Comparison of ENCODE assay signal across 17 cellular contexts in the genomic region with DNA sequence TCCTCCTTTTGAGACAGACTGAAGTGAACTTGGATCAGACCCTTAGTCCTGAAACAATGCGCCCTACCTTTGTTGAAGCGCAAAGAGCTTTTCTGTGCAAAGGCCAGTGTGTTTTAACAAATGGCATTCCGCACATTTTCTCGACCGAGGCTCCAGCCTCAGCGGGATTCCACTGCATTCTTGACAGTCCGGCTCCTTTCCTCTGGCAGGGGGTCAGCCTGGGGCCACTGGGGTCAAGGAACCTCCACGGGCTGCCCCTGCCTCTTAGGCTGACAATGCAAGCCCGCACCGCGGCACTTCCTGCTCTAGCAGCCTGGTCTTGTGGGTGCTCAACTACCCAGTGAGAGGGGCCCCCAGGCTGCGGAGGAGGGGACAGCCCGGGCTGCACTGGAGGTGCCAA. TPM values are rescaled to one million over a fixed set of nuclear protein-coding genes. Genes with fewer than 3 reads are reported as not detected.
DNase-seq lines count a peak whose midpoint lies in the region; ATAC-seq and TF ChIP-seq lines count a peak whose summit lies in the region.
"Had no signal": no experiment of that assay in that cellular context is flagged by ENCODE, and none has a peak within 500 bp of the region (broad histone marks: within the 10 kb centered on the region; RNA-seq: fewer than 3 reads in every experiment).

No MANE protein-coding gene starts in this region.

- no peaks in the 10 kb centered on the region for H3K36me3 ChIP-seq in HUES48 (ENCODE audit: control insufficient read depth, insufficient read depth, low read length)
- H3K36me3 ChIP-seq: esophagus squamous epithelium, pancreas, WERI-Rb-1 had no signal

- H3K27me3 ChIP-seq in HUES48 (ENCODE audit: control insufficient read depth, insufficient read depth, low read length), result peaks cover 7% of the 10 kb centered on the region; the same call in 1 of the 2 replicates

- H3K4me3 Mint-ChIP-seq in chondrocyte (ENCODE audit: unreplicated experiment), result peak overlapping the region; percentile 47
- H3K4me3 Mint-ChIP-seq: activated naive CD8-positive, alpha-beta T cell treated with anti-CD3 and anti-CD28 coated beads, Interleukin-2, amount 10 ng/mL, durations not matched to agents 7 days and 5 days had no signal

- H3K9me3 ChIP-seq in HUES48 (ENCODE audit: control insufficient read depth, insufficient read depth, low read length), result no peaks in the 10 kb centered on the region
- H3K9me3 ChIP-seq: esophagus squamous epithelium, pancreas had no signal

- peak overlapping the region; percentile 38 for H3K27ac Mint-ChIP-seq in chondrocyte (ENCODE audit: unreplicated experiment)
- no peak overlapping the region for H3K27ac Mint-ChIP-seq in activated naive CD4-positive, alpha-beta T cell treated with anti-CD3 and anti-CD28 coated beads, Interleukin-2, amount 50 U/mL, for 72 hours
- H3K27ac Mint-ChIP-seq: activated naive CD8-positive, alpha-beta T cell treated with anti-CD3 and anti-CD28 coated beads, Interleukin-2, amount 10 ng/mL, durations not matched to agents 7 days and 5 days had no signal

- H3K9me3 Mint-ChIP-seq in chondrocyte (ENCODE audit: low read depth), result no peaks in the 10 kb centered on the region
- H3K9me3 Mint-ChIP-seq in activated naive CD4-positive, alpha-beta T cell treated with anti-CD3 and anti-CD28 coated beads, Interleukin-2, amount 50 U/mL, for 72 hours, result no peaks in the 10 kb centered on the region
- H3K9me3 Mint-ChIP-seq: activated naive CD8-positive, alpha-beta T cell treated with anti-CD3 and anti-CD28 coated beads, Interleukin-2, amount 10 ng/mL, durations not matched to agents 7 days and 5 days had no signal

- H3K4me3 ChIP-seq in HUES48 (ENCODE audit: low read depth, low read length) (peak overlapping the region; percentile 25), retinal pigment epithelial cell (ENCODE audit: low read length) (no peak overlapping the region)
- H3K4me3 ChIP-seq: esophagus squamous epithelium, pancreas had no signal

- H3K4me1 Mint-ChIP-seq in chondrocyte (ENCODE audit: low read depth), result peaks cover 14% of the 10 kb centered on the region

- no peak for ATAC-seq in GM18861 (IDR thresholded peaks at IDR 0.05; ENCODE audit: unreplicated experiment)
- no peak for ATAC-seq in activated naive CD4-positive, alpha-beta T cell treated with anti-CD3 and anti-CD28 coated beads, Interleukin-2, amount 50 U/mL, for 72 hours
- ATAC-seq: pancreas had no signal

- H3K4me1 ChIP-seq in HUES48 (ENCODE audit: control insufficient read depth, insufficient read depth, low read length), result peaks cover 40% of the 10 kb centered on the region
- H3K4me1 ChIP-seq: esophagus squamous epithelium, pancreas had no signal

- H3K9ac ChIP-seq in HUES48 (ENCODE audit: low read depth, low read length), result 0 out of 2 replicates have a peak overlapping the region, but pooled peaks have one; percentile 7

- DNase-seq in chondrocyte (ENCODE audit: low spot score) (no peak), kidney tubule cell (ENCODE audit: low spot score) (peak; percentile 17), retinal pigment epithelial cell (ENCODE audit: low read depth) (peak; percentile 30), amniotic stem cell (lab: John Stamatoyannopoulos, UW) (no peak), cortex of kidney (lab: John Stamatoyannopoulos, UW) (no peak)
- no peak for DNase-seq in activated naive CD4-positive, alpha-beta T cell treated with anti-CD3 and anti-CD28 coated beads, Interleukin-2, amount 50 U/mL, for 72 hours (ENCODE audit: low spot score in 2 of 2)
- DNase-seq: activated naive CD8-positive, alpha-beta T cell treated with anti-CD3 and anti-CD28 coated beads, Interleukin-2, amount 10 ng/mL, durations not matched to agents 7 days and 5 days; DMS153; esophagus squamous epithelium; hippocampal formation; NCI-H2029; NCI-H748 treated with DMSO at 0.1 percent for 48 hours; substantia nigra; WERI-Rb-1 had no signal

- TF ChIP-seq CTCF in chondrocyte (IDR thresholded peaks at IDR 0.05), result no peak
- TF ChIP-seq CTCF in retinal pigment epithelial cell (conservative IDR thresholded peaks at IDR 0.05; ENCODE audit: low read depth, low read length), result no peak

- no peaks in the 10 kb centered on the region for H3K27me3 Mint-ChIP-seq in chondrocyte (ENCODE audit: low read depth)
- H3K27me3 Mint-ChIP-seq: activated naive CD8-positive, alpha-beta T cell treated with anti-CD3 and anti-CD28 coated beads, Interleukin-2, amount 10 ng/mL, durations not matched to agents 7 days and 5 days had no signal

- H3K27ac ChIP-seq in HUES48 (ENCODE audit: low read depth, low read length), result peak overlapping the region; percentile 79
- H3K27ac ChIP-seq: esophagus squamous epithelium, pancreas, WERI-Rb-1 had no signal

- H3K36me3 Mint-ChIP-seq in chondrocyte (ENCODE audit: low read depth), result no peaks in the 10 kb centered on the region
- no peaks in the 10 kb centered on the region for H3K36me3 Mint-ChIP-seq in activated naive CD4-positive, alpha-beta T cell treated with anti-CD3 and anti-CD28 coated beads, Interleukin-2, amount 50 U/mL, for 72 hours
- H3K36me3 Mint-ChIP-seq: activated naive CD8-positive, alpha-beta T cell treated with anti-CD3 and anti-CD28 coated beads, Interleukin-2, amount 10 ng/mL, durations not matched to agents 7 days and 5 days had no signal

RNA-seq across cellular contexts. Expression of gene TFDP3, which starts 47.2 kb away (rescaled TPM):
- not detected in 3 replicates for total RNA-seq in chondrocyte
- under 1 TPM in 1 of 2 donors, not detected in 1; 0.14 TPM for total RNA-seq in activated naive CD4-positive, alpha-beta T cell treated with anti-CD3 and anti-CD28 coated beads, Interleukin-2, amount 50 U/mL, for 72 hours
- total RNA-seq: activated naive CD8-positive, alpha-beta T cell treated with anti-CD3 and anti-CD28 coated beads, Interleukin-2, amount 10 ng/mL, durations not matched to agents 7 days and 5 days; esophagus squamous epithelium; pancreas had no signal

Comparison
In these comparisons a context has a peak if more than half of its experiments do, and no peak if none do; other contexts are left out.
1. DNase-seq: peak in kidney tubule cell (single experiment) and retinal pigment epithelial cell (single experiment); none in chondrocyte (single experiment), amniotic stem cell (single experiment), activated naive CD4-positive, alpha-beta T cell treated with anti-CD3 and anti-CD28 coated beads, Interleukin-2, amount 50 U/mL, for 72 hours (0 of 2) and cortex of kidney (single experiment).